ENCODE assay signal across 9 cellular contexts in genomic region chr12:47828967-47829482, GRCh38. TPM values are rescaled to one million over a fixed set of nuclear protein-coding genes. Genes with fewer than 3 reads are reported as not detected.
DNase-seq lines count a peak whose midpoint lies in the region; ATAC-seq and TF ChIP-seq lines count a peak whose summit lies in the region.
"Had no signal": no experiment of that assay in that cellular context is flagged by ENCODE, and none has a peak within 500 bp of the region (broad histone marks: within the 10 kb centered on the region; RNA-seq: fewer than 3 reads in every experiment).

No MANE protein-coding gene starts in this region.

- H3K4me1 Mint-ChIP-seq in activated T-helper 17 cell treated with anti-CD3 and anti-CD28 coated beads, Interleukin-2, amount 50 U/mL, for 72 hours = peaks cover 64% of the 10 kb centered on the region
- peaks cover 68% of the 10 kb centered on the region for H3K4me1 Mint-ChIP-seq in stimulated activated memory B cell treated with anti-CD40 and anti-IgM and Interleukin-4, amounts not matched to agents 10 μg/mL and 1 μg/mL and 100 μg/mL, for 72 hours

- H3K27me3 ChIP-seq in right atrium auricular region = no peaks in the 10 kb centered on the region

- peak; percentile 43 for DNase-seq in activated CD4-positive, alpha-beta T cell treated with anti-CD3 and anti-CD28 coated beads for 48 hours
- DNase-seq in activated CD4-positive, alpha-beta T cell treated with anti-CD3 and anti-CD28 coated beads, Interleukin-2, amount 50 U/mL, for 1 hour = no peak
- DNase-seq in right atrium auricular region (ENCODE audit: low spot score) (peak; percentile 91), NCI-H2227 (lab: John Stamatoyannopoulos, UW; ENCODE audit: unreplicated experiment) (no peak), DMS53 treated with DMSO at 0.1 percent for 48 hours (lab: John Stamatoyannopoulos, UW; ENCODE audit: unreplicated experiment) (no peak)

- H3K9me3 Mint-ChIP-seq in activated T-helper 17 cell treated with anti-CD3 and anti-CD28 coated beads, Interleukin-2, amount 50 U/mL, for 72 hours = no peaks in the 10 kb centered on the region
- H3K9me3 Mint-ChIP-seq in stimulated activated memory B cell treated with anti-CD40 and anti-IgM and Interleukin-4, amounts not matched to agents 10 μg/mL and 1 μg/mL and 100 μg/mL, for 72 hours = no peaks in the 10 kb centered on the region

- no peaks in the 10 kb centered on the region for H3K9me3 ChIP-seq in right atrium auricular region

- no peaks in the 10 kb centered on the region for H3K36me3 ChIP-seq in right atrium auricular region

- H3K36me3 Mint-ChIP-seq in activated T-helper 17 cell treated with anti-CD3 and anti-CD28 coated beads, Interleukin-2, amount 50 U/mL, for 72 hours (ENCODE audit: low read depth) = peaks cover 31% of the 10 kb centered on the region
- H3K36me3 Mint-ChIP-seq in stimulated activated memory B cell treated with anti-CD40 and anti-IgM and Interleukin-4, amounts not matched to agents 10 μg/mL and 1 μg/mL and 100 μg/mL, for 72 hours = no peaks in the 10 kb centered on the region

- H3K4me3 ChIP-seq in right atrium auricular region = no peak overlapping the region

- H3K4me3 Mint-ChIP-seq in activated T-helper 17 cell treated with anti-CD3 and anti-CD28 coated beads, Interleukin-2, amount 50 U/mL, for 72 hours = peak overlapping the region; percentile 83
- H3K4me3 Mint-ChIP-seq in stimulated activated memory B cell treated with anti-CD40 and anti-IgM and Interleukin-4, amounts not matched to agents 10 μg/mL and 1 μg/mL and 100 μg/mL, for 72 hours = no peak overlapping the region

- no peaks in the 10 kb centered on the region for H3K27me3 Mint-ChIP-seq in activated T-helper 17 cell treated with anti-CD3 and anti-CD28 coated beads, Interleukin-2, amount 50 U/mL, for 72 hours
- H3K27me3 Mint-ChIP-seq in stimulated activated memory B cell treated with anti-CD40 and anti-IgM and Interleukin-4, amounts not matched to agents 10 μg/mL and 1 μg/mL and 100 μg/mL, for 72 hours = no peaks in the 10 kb centered on the region

- H3K27ac Mint-ChIP-seq in activated T-helper 17 cell treated with anti-CD3 and anti-CD28 coated beads, Interleukin-2, amount 50 U/mL, for 72 hours = peak overlapping the region; percentile 93
- peak overlapping the region; percentile 61 for H3K27ac Mint-ChIP-seq in stimulated activated memory B cell treated with anti-CD40 and anti-IgM and Interleukin-4, amounts not matched to agents 10 μg/mL and 1 μg/mL and 100 μg/mL, for 72 hours

- no peak for ATAC-seq in activated T-helper 17 cell treated with anti-CD3 and anti-CD28 coated beads, Interleukin-2, amount 50 U/mL, for 72 hours (replicated peaks)
- ATAC-seq in stimulated activated memory B cell treated with anti-CD40 and anti-IgM and Interleukin-4, amounts not matched to agents 10 μg/mL and 1 μg/mL and 100 μg/mL, for 72 hours = no peak
- ATAC-seq in HG02970 (IDR thresholded peaks at IDR 0.05; ENCODE audit: low FRiP score, unreplicated experiment) = no peak

- TF ChIP-seq CTCF in right atrium auricular region (IDR thresholded peaks at IDR 0.05) = no peak

- peaks cover 0 to 54% of the 10 kb centered on the region in 2 donors for H3K4me1 ChIP-seq in right atrium auricular region

- peak overlapping the region; percentile 71 to 99 for H3K27ac ChIP-seq in right atrium auricular region
- H3K27ac ChIP-seq: VCaP had no signal

RNA-seq across cellular contexts. Expression of gene HDAC7, which starts 9.3 kb away (rescaled TPM):
- total RNA-seq in activated T-helper 17 cell treated with anti-CD3 and anti-CD28 coated beads, Interleukin-2, amount 50 U/mL, for 72 hours = 100 to 1,000 TPM; 163 to 471 TPM
- 10 to 100 TPM; 33.4 to 60.2 TPM for total RNA-seq in right atrium auricular region

RNA-seq across cellular contexts. Expression of gene SLC48A1, which starts 56.0 kb away (rescaled TPM):
- total RNA-seq in activated T-helper 17 cell treated with anti-CD3 and anti-CD28 coated beads, Interleukin-2, amount 50 U/mL, for 72 hours = 1 to 10 TPM; 6.7 to 8.2 TPM
- total RNA-seq in right atrium auricular region = 10 to 100 TPM; 48.9 to 52.0 TPM

Comparison
In these comparisons a context has a peak if more than half of its experiments do, and no peak if none do; other contexts are left out.
1. DNase-seq: peak in activated CD4-positive, alpha-beta T cell treated with anti-CD3 and anti-CD28 coated beads for 48 hours (single experiment) and right atrium auricular region (single experiment); none in activated CD4-positive, alpha-beta T cell treated with anti-CD3 and anti-CD28 coated beads, Interleukin-2, amount 50 U/mL, for 1 hour (single experiment), NCI-H2227 (single experiment) and DMS53 treated with DMSO at 0.1 percent for 48 hours (single experiment).
2. RNA of gene SLC48A1, which starts 56.0 kb away (total RNA-seq): 48.9 to 52.0 TPM in right atrium auricular region; 6.7 to 8.2 TPM in activated T-helper 17 cell treated with anti-CD3 and anti-CD28 coated beads, Interleukin-2, amount 50 U/mL, for 72 hours; every median in the first group is over 4 times any median in the second.